Comparison of ENCODE assay signal across 22 cellular contexts in the genomic region with DNA sequence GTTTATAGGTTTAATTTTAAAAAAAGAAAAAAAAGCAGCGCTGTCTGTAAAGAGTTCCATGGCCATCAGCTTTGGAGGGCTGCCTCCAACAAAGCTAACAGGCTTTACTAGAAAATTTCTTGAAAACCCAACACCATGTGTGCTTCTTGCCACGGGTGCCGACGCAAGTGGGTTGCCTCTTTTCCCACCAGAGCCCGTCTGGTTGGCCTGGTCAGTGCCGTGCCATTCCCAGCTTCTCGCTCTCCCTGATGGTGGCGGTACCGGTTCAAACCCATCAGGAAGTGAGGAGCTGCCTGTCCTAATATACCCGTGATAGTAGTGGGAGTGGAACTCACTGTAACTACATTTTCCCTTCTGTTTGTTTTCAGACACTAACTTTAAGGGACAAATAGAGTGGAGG.
A peak's percentile ranks its signal among the peaks of the same experiment; 100 is the strongest.
DNase-seq lines count a peak whose midpoint lies in the region; ATAC-seq and TF ChIP-seq lines count a peak whose summit lies in the region.
"Had no signal": no experiment of that assay in that cellular context is flagged by ENCODE, and none has a peak within 500 bp of the region (broad histone marks: within the 10 kb centered on the region; RNA-seq: fewer than 3 reads in every experiment).

No MANE protein-coding gene starts in this region.

- no peak overlapping the region for H3K27ac ChIP-seq in neuronal stem cell (replicated peaks; ENCODE audit: low read length)
- no peak overlapping the region for H3K27ac ChIP-seq in upper lobe of right lung
- H3K27ac ChIP-seq in PC-3 (ENCODE audit: low read length) = no peak overlapping the region
- H3K27ac ChIP-seq: BLaER1 had no signal

- no CpG with 5 or more reads among the region's 10 CpGs for WGBS in neuronal stem cell (ENCODE audit: extremely low coverage in 2 of 2, insufficient read length in 2 of 2, insufficient replicate concordance in 1 of 2), 2 donors

- ATAC-seq in upper lobe of right lung = no peak
- no peak for ATAC-seq in PC-3

- BruUV-seq in PC-3 (replicated peaks; lab: Mats Ljungman, UMichigan) = no TSS peak

- peak overlapping the region; percentile 34 for H4K91ac ChIP-seq in neuronal stem cell (ENCODE audit: low read depth, low read length, poor library complexity)

- DNase-seq in neuronal stem cell (ENCODE audit: low spot score) (no peak), upper lobe of right lung (peak; percentile 52), NCI-H226 (no peak), PC-3 (no peak)
- no peak for DNase-seq in activated naive CD4-positive, alpha-beta T cell treated with anti-CD3 and anti-CD28 coated beads, Interleukin-2, amount 50 U/mL, for 16 hours
- DNase-seq: 8988T; ACHN; BE2C; C1 segment of cervical spinal cord; CD4-positive, alpha-beta memory T cell; CD4-positive, CD25-positive, alpha-beta regulatory T cell; CD8-positive, alpha-beta memory T cell; COR-L47; DMS 273 treated with DMSO at 0.1 percent for 48 hours; DMS153; DMS53; DMS79; DND-41; EL; GDM1 had no signal

- no peak overlapping the region for H2BK12ac ChIP-seq in neuronal stem cell (ENCODE audit: low read length)

- no peak overlapping the region for H3K4me2 ChIP-seq in neuronal stem cell (ENCODE audit: insufficient read depth, low read length, poor library complexity, severe bottlenecking)
- H3K4me2 ChIP-seq in PC-3 (ENCODE audit: low read length) = no peak overlapping the region
- H3K4me2 ChIP-seq: BLaER1 had no signal

- intact Hi-C loops in upper lobe of right lung (cut with DNase I) (no loop called here), PC-3 (cut with micrococcal nuclease) (no loop called here)

- H3K9me3 ChIP-seq in neuronal stem cell (replicated peaks in 1 of 2; ENCODE audit: control insufficient read depth in 2 of 2, insufficient read depth in 1 of 2, low read depth in 1 of 2, low read length in 2 of 2) (no peaks in the 10 kb centered on the region), upper lobe of right lung (no peaks in the 10 kb centered on the region), PC-3 (ENCODE audit: low read length) (no peaks in the 10 kb centered on the region)
- H3K9me3 ChIP-seq: BE2C, BLaER1 had no signal

- H3K4ac ChIP-seq in neuronal stem cell (ENCODE audit: low read length) = no peak overlapping the region

- no peak overlapping the region for H4K8ac ChIP-seq in neuronal stem cell (ENCODE audit: low read depth, low read length)

- no peak overlapping the region for H2BK15ac ChIP-seq in neuronal stem cell (ENCODE audit: low read length)

- no peak overlapping the region for H3K23ac ChIP-seq in neuronal stem cell (ENCODE audit: low read depth, low read length, poor library complexity)

- no peaks in the 10 kb centered on the region for H3K9me2 ChIP-seq in PC-3 (replicated peaks; ENCODE audit: low read length)

- H2BK120ac ChIP-seq in neuronal stem cell (ENCODE audit: low read depth, low read length) = no peak overlapping the region

- no peak overlapping the region for H3K9ac ChIP-seq in neuronal stem cell (ENCODE audit: low read depth, low read length, poor library complexity)
- H3K9ac ChIP-seq in PC-3 (ENCODE audit: low read length) = no peak overlapping the region
- H3K9ac ChIP-seq: BLaER1 had no signal

- H2BK5ac ChIP-seq in neuronal stem cell (ENCODE audit: low read length) = no peak overlapping the region

- no peaks in the 10 kb centered on the region for H3K36me3 ChIP-seq in neuronal stem cell (replicated peaks in 1 of 2; ENCODE audit: control insufficient read depth in 2 of 2, insufficient read depth in 2 of 2, low read length in 2 of 2)
- H3K36me3 ChIP-seq in upper lobe of right lung = no peaks in the 10 kb centered on the region
- no peaks in the 10 kb centered on the region for H3K36me3 ChIP-seq in PC-3 (ENCODE audit: low read depth, low read length)
- H3K36me3 ChIP-seq: BE2C, BLaER1 had no signal

- no peaks in the 10 kb centered on the region for H3K27me3 ChIP-seq in neuronal stem cell (ENCODE audit: control insufficient read depth in 3 of 3, insufficient read depth in 3 of 3, low read depth in 1 of 3, low read length in 3 of 3)
- no peaks in the 10 kb centered on the region for H3K27me3 ChIP-seq in upper lobe of right lung
- H3K27me3 ChIP-seq in PC-3 (ENCODE audit: low read length) = peaks cover 5% of the 10 kb centered on the region
- H3K27me3 ChIP-seq: BE2C, BLaER1 had no signal

- no peaks in the 10 kb centered on the region for H4K20me1 ChIP-seq in PC-3 (ENCODE audit: low read length)
- H4K20me1 ChIP-seq: BLaER1 had no signal

- peak overlapping the region; percentile 59 for H3K14ac ChIP-seq in neuronal stem cell (ENCODE audit: low read length)

- POLR2A ChIA-PET in PC-3 (lab: Charles Lee; ENCODE audit: unreplicated experiment) = no interaction called here

- peaks cover 3% of the 10 kb centered on the region for H3K79me1 ChIP-seq in neuronal stem cell (ENCODE audit: low read depth, low read length)

- no peak overlapping the region for H2AK5ac ChIP-seq in neuronal stem cell (ENCODE audit: low read depth, low read length)

- CTCF ChIA-PET in PC-3 (lab: Charles Lee) = no interaction called here

- no peaks in the 10 kb centered on the region for H3F3A ChIP-seq in PC-3 (ENCODE audit: low read length, unreplicated experiment)

- H3K79me2 ChIP-seq in PC-3 (ENCODE audit: low read length) = no peaks in the 10 kb centered on the region

- peak overlapping the region; percentile 36 for H3K18ac ChIP-seq in neuronal stem cell (ENCODE audit: low read length)

- TF ChIP-seq CTCF in upper lobe of right lung (IDR thresholded peaks at IDR 0.05) (no peak), PC-3 (conservative IDR thresholded peaks at IDR 0.05; ENCODE audit: low read depth, low read length) (no peak)

- H3K4me3 ChIP-seq in neuronal stem cell (ENCODE audit: low read length in 2 of 2) (no peak overlapping the region), upper lobe of right lung (no peak overlapping the region), PC-3 (ENCODE audit: low read length) (no peak overlapping the region)
- H3K4me3 ChIP-seq: BLaER1 had no signal

- H2AFZ ChIP-seq in neuronal stem cell (ENCODE audit: low read length) = no peak overlapping the region
- H2AFZ ChIP-seq in PC-3 (ENCODE audit: low read length) = no peak overlapping the region

- H3K4me1 ChIP-seq in neuronal stem cell (ENCODE audit: control insufficient read depth in 2 of 2, insufficient read depth in 1 of 2, low read depth in 1 of 2, low read length in 2 of 2) = peaks cover 0 to 2% of the 10 kb centered on the region in 2 donors
- no peaks in the 10 kb centered on the region for H3K4me1 ChIP-seq in upper lobe of right lung
- H3K4me1 ChIP-seq in PC-3 (ENCODE audit: insufficient read depth, low read length) = no peaks in the 10 kb centered on the region
- H3K4me1 ChIP-seq: BE2C had no signal

TF ChIP-seq in PFSK-1, 5 proteins besides CTCF, POLR2A, EP300 and RAD21:
- no peak for TF ChIP-seq TAF1 (IDR thresholded peaks at IDR 0.05; ENCODE audit: borderline replicate concordance, insufficient read depth, low read length)
- TF ChIP-seq FOXP2 (optimal IDR thresholded peaks at IDR 0.05; ENCODE audit: borderline replicate concordance, extremely low read depth, extremely low read length, insufficient read depth) = no peak
- TF ChIP-seq POLR2AphosphoS5 (IDR thresholded peaks at IDR 0.05; ENCODE audit: low read depth, low read length) = 0 out of 2 replicates have a peak, but pooled peaks have one; percentile 17
TF ChIP-seq in PFSK-1: peak in this region for 1.
